7 cellular contexts compared by ENCODE assay signal in genomic region chr17:77772461-77772897, GRCh38.
DNase-seq lines count a peak whose midpoint lies in the region; ATAC-seq, FAIRE-seq and TF ChIP-seq lines count a peak whose summit lies in the region.

No MANE protein-coding gene starts in this region.

- peaks cover 10% of the 10 kb centered on the region; the same call in 1 of the 2 replicates for H3K27me3 ChIP-seq in OCI-LY1 (ENCODE audit: insufficient read depth, low read length)

- no peaks in the 10 kb centered on the region for H3K36me3 ChIP-seq in OCI-LY1 (ENCODE audit: insufficient read depth, low read length)

- H3K79me2 ChIP-seq in OCI-LY1 (ENCODE audit: insufficient read depth, low read length) = no peaks in the 10 kb centered on the region

- peak; percentile 68 for FAIRE-seq in GM19239 (lab: Jason Lieb, UNC)

- no peaks in the 10 kb centered on the region for H3F3A ChIP-seq in OCI-LY1 (ENCODE audit: insufficient read depth, low read length)

- H3K9me3 ChIP-seq in OCI-LY1 (ENCODE audit: low read length) = no peaks in the 10 kb centered on the region

- intact Hi-C loops in sciatic nerve (cut with DNase I) = loop anchor here (10.0 kb wide), 1 partner anchor 242 kb away; no protein-coding TSS in a partner anchor

- peak; percentile 88 for ATAC-seq in sciatic nerve
- no peak for ATAC-seq in GM21529 (IDR thresholded peaks at IDR 0.05; ENCODE audit: unreplicated experiment)
- no peak for ATAC-seq in HG03139 (IDR thresholded peaks at IDR 0.05; ENCODE audit: unreplicated experiment)

- DNase-seq in GM19239 (ENCODE audit: insufficient read length, low spot score) = peak; percentile 85
- DNase-seq in activated T-cell treated with anti-CD3 and anti-CD28 coated beads, Interleukin-2, amount 50 U/mL, for 48 hours = peak; percentile 73 to 75
- DNase-seq in foreskin fibroblast = no peak
- peak; percentile 83 for DNase-seq in sciatic nerve (ENCODE audit: low spot score)

- H3K27ac ChIP-seq in OCI-LY1 (ENCODE audit: low read depth, low read length, poor library complexity, severe bottlenecking) = no peak overlapping the region

- no peaks in the 10 kb centered on the region for H3K9me2 ChIP-seq in OCI-LY1 (ENCODE audit: low read depth, low read length)

- no peaks in the 10 kb centered on the region for H4K20me1 ChIP-seq in OCI-LY1 (ENCODE audit: insufficient read depth, low read length)

- no peak overlapping the region for H3K9ac ChIP-seq in OCI-LY1 (ENCODE audit: low read length)

- TF ChIP-seq CTCF in OCI-LY1 (IDR thresholded peaks at IDR 0.05; ENCODE audit: low read length) (peak; percentile 75), foreskin fibroblast (IDR thresholded peaks at IDR 0.05; ENCODE audit: low read depth, low read length) (peak; percentile 22)

- H3K4me2 ChIP-seq in OCI-LY1 (ENCODE audit: low read length) = no peak overlapping the region

- H3K4me3 ChIP-seq in OCI-LY1 (ENCODE audit: low read depth, low read length, poor library complexity, severe bottlenecking) = no peak overlapping the region
- H3K4me3 ChIP-seq in foreskin fibroblast (ENCODE audit: low read depth in 1 of 2, low read length in 2 of 2) = no peak overlapping the region

- H3K4me1 ChIP-seq in OCI-LY1 (ENCODE audit: insufficient read depth, low read length, severe bottlenecking) = no peaks in the 10 kb centered on the region

- no peak overlapping the region for H2AFZ ChIP-seq in OCI-LY1 (ENCODE audit: low read length)

Comparison
In these comparisons a context has a peak if more than half of its experiments do, and no peak if none do; other contexts are left out.
1. DNase-seq: peak in GM19239 (single experiment), activated T-cell treated with anti-CD3 and anti-CD28 coated beads, Interleukin-2, amount 50 U/mL, for 48 hours (2 of 2) and sciatic nerve (single experiment); none in foreskin fibroblast (0 of 2).